25 cellular contexts compared by ENCODE assay signal in the genomic region with DNA sequence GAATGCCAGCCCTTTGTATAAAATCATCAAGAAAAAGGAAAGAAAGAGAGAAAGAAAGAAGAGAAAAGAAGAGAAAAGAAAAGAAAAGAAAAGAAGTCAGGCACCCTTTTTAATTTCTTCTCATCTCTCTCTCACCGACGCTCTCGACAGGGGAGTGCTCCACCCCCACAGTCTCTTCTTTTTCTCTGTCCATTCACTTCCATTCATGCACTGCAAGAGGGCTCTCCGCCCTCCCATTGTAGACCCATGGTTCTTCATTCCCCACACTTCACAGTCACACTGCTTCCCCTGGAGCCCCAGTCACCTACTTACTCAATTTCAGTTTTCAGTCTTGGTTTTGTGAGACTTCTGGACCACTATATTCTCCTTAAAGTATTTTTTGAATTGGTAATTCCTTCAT.
"Had no signal": no experiment of that assay in that cellular context is flagged by ENCODE, and none has a peak within 500 bp of the region (broad histone marks: within the 10 kb centered on the region; RNA-seq: fewer than 3 reads in every experiment).

No MANE protein-coding gene starts in this region.

- H3K27me3 Mint-ChIP-seq: activated CD8-positive, alpha-beta T cell treated with anti-CD3 and anti-CD28 coated beads for 36 hours; activated naive CD8-positive, alpha-beta T cell treated with anti-CD3 and anti-CD28 coated beads, Interleukin-2, amount 50 U/mL, for 24 hours; central memory CD8-positive, alpha-beta T cell had no signal

- H3K36me3 ChIP-seq: breast epithelium, esophagus squamous epithelium, heart right ventricle, right atrium auricular region, tibial nerve had no signal

- H3K4me1 Mint-ChIP-seq: activated naive CD4-positive, alpha-beta T cell treated with anti-CD3 and anti-CD28 coated beads, Interleukin-2, amount 50 U/mL, for 24 hours; activated naive CD8-positive, alpha-beta T cell treated with anti-CD3 and anti-CD28 coated beads, Interleukin-2, amount 50 U/mL, for 24 hours; central memory CD8-positive, alpha-beta T cell; mesothelial cell of epicardium; naive B cell had no signal

- H3K4me1 ChIP-seq: breast epithelium, esophagus squamous epithelium, heart right ventricle, right atrium auricular region, tibial nerve had no signal

- H3K36me3 Mint-ChIP-seq: activated naive CD4-positive, alpha-beta T cell treated with anti-CD3 and anti-CD28 coated beads, Interleukin-2, amount 50 U/mL, for 24 hours; mesothelial cell of epicardium; naive B cell had no signal

- H3K27me3 ChIP-seq: breast epithelium, esophagus squamous epithelium, right atrium auricular region, tibial nerve had no signal

- H3K9me3 ChIP-seq: breast epithelium, esophagus squamous epithelium, heart right ventricle, right atrium auricular region, tibial nerve had no signal

- DNase-seq: activated CD4-positive, alpha-beta T cell treated with anti-CD3 and anti-CD28 coated beads for 1 hour; activated CD4-positive, alpha-beta T cell treated with anti-CD3 and anti-CD28 coated beads, Interleukin-2, amount 50 U/mL, for 1 hour; activated CD8-positive, alpha-beta T cell treated with anti-CD3 and anti-CD28 coated beads for 36 hours; activated naive CD8-positive, alpha-beta T cell treated with anti-CD3 and anti-CD28 coated beads, Interleukin-2, amount 50 U/mL, for 24 hours; activated T-cell treated with anti-CD3 and anti-CD28 coated beads, Interleukin-2, amount 50 U/mL, for 48 hours; dermis blood vessel endothelial cell; effector CD8-positive, alpha-beta T cell; esophagus squamous epithelium; foreskin melanocyte; heart right ventricle; islet precursor cell; left ventricle myocardium superior; naive B cell; nephron progenitor cell; stimulated activated CD4-positive, alpha-beta T cell treated with anti-CD3 and anti-CD28 coated beads, Interleukin-15, amount 100 ng/mL, for 24 hours; stimulated activated naive CD4-positive, alpha-beta T cell; T-helper 2 cell had no signal

- H3K9me3 Mint-ChIP-seq: activated CD8-positive, alpha-beta T cell treated with anti-CD3 and anti-CD28 coated beads for 36 hours; activated naive CD4-positive, alpha-beta T cell treated with anti-CD3 and anti-CD28 coated beads, Interleukin-2, amount 50 U/mL, for 24 hours; activated naive CD8-positive, alpha-beta T cell treated with anti-CD3 and anti-CD28 coated beads, Interleukin-2, amount 50 U/mL, for 24 hours; activated T-helper 2 cell treated with anti-CD3 and anti-CD28 coated beads, Interferon-gamma antibody, Interleukin-2, Interleukin-4, amounts not matched to agents 10 μg/mL and 5 μg/mL and 100 μg/mL, durations not matched to agents 14 hours and 24 hours and 36 hours; mesothelial cell of epicardium; nephron progenitor cell had no signal

- ATAC-seq: activated CD8-positive, alpha-beta T cell treated with anti-CD3 and anti-CD28 coated beads for 36 hours; activated naive CD8-positive, alpha-beta T cell treated with anti-CD3 and anti-CD28 coated beads, Interleukin-2, amount 50 U/mL, for 24 hours; heart right ventricle; left ventricle myocardium superior had no signal

- H3K27ac ChIP-seq: breast epithelium, epithelial cell of prostate, esophagus squamous epithelium, heart right ventricle, right atrium auricular region, tibial nerve had no signal

- H3K4me3 Mint-ChIP-seq: activated CD8-positive, alpha-beta T cell treated with anti-CD3 and anti-CD28 coated beads for 36 hours; activated naive CD4-positive, alpha-beta T cell treated with anti-CD3 and anti-CD28 coated beads, Interleukin-2, amount 50 U/mL, for 24 hours; activated naive CD8-positive, alpha-beta T cell treated with anti-CD3 and anti-CD28 coated beads, Interleukin-2, amount 50 U/mL, for 24 hours; central memory CD8-positive, alpha-beta T cell; mesothelial cell of epicardium; naive B cell; nephron progenitor cell had no signal

- H3K4me3 ChIP-seq: breast epithelium, esophagus squamous epithelium, heart right ventricle, right atrium auricular region, tibial nerve had no signal

- H3K27ac Mint-ChIP-seq: activated CD8-positive, alpha-beta T cell treated with anti-CD3 and anti-CD28 coated beads for 36 hours; activated naive CD4-positive, alpha-beta T cell treated with anti-CD3 and anti-CD28 coated beads, Interleukin-2, amount 50 U/mL, for 24 hours; activated naive CD8-positive, alpha-beta T cell treated with anti-CD3 and anti-CD28 coated beads, Interleukin-2, amount 50 U/mL, for 24 hours; activated T-helper 2 cell treated with anti-CD3 and anti-CD28 coated beads, Interferon-gamma antibody, Interleukin-2, Interleukin-4, amounts not matched to agents 10 μg/mL and 5 μg/mL and 100 μg/mL, durations not matched to agents 14 hours and 24 hours and 36 hours; mesothelial cell of epicardium; nephron progenitor cell had no signal
